In the genomic region with DNA sequence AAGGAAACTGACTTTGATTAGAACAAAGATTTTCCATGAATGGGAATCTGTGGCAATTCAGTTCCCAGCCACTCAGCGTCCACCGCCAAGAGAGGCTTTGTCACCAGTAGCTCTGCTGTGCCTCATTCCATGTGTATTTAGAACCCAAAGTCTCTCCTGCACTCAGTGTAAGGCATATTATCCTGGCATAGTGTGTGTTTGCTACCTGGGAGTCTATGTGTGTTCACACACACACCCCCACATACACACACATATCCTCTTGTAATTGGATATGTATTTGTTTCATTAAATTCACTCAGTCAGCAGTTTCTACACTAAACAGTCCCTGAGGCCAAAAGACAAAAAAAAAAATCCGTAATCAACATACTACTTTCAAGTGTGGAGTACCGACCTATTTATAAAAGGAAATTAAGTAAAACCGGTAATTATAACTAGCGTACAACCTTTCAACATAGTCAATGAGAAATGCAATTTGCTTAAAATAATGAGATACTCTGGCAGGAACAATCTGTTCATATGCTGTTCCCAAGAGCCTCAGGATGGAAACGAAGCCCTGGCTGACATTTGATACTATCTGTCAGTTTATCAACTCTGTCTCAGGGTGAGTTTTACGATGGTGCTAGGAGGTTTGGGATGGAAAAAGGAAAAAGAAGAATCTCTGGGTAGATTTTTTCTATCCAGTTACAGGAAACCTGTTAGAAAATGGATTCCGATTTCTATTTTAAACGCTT, we compare ENCODE assay signal across 2 cellular contexts.
TF ChIP-seq lines count a peak whose summit lies in the region.

No MANE protein-coding gene starts in this region.

TF ChIP-seq in HepG2, 621 proteins besides CTCF, POLR2A, EP300 and RAD21:
- TF ChIP-seq, protein P1, sequence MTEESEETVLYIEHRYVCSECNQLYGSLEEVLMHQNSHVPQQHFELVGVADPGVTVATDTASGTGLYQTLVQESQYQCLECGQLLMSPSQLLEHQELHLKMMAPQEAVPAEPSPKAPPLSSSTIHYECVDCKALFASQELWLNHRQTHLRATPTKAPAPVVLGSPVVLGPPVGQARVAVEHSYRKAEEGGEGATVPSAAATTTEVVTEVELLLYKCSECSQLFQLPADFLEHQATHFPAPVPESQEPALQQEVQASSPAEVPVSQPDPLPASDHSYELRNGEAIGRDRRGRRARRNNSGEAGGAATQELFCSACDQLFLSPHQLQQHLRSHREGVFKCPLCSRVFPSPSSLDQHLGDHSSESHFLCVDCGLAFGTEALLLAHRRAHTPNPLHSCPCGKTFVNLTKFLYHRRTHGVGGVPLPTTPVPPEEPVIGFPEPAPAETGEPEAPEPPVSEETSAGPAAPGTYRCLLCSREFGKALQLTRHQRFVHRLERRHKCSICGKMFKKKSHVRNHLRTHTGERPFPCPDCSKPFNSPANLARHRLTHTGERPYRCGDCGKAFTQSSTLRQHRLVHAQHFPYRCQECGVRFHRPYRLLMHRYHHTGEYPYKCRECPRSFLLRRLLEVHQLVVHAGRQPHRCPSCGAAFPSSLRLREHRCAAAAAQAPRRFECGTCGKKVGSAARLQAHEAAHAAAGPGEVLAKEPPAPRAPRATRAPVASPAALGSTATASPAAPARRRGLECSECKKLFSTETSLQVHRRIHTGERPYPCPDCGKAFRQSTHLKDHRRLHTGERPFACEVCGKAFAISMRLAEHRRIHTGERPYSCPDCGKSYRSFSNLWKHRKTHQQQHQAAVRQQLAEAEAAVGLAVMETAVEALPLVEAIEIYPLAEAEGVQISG (CRISPR knock-in tag; IDR thresholded peaks at IDR 0.05): no peak
- TF ChIP-seq MAFF (IDR thresholded peaks at IDR 0.05; ENCODE audit: low read depth, low read length) (peak; percentile 85), MAFK (conservative IDR thresholded peaks at IDR 0.05 in 1 of 2, IDR thresholded peaks at IDR 0.05 in 1 of 2; ENCODE audit: low read length in 2 of 2) (peak; percentile 78 to 91)
TF ChIP-seq in HepG2: peak in this region for 2.

TF ChIP-seq in neural cell, 6 proteins besides CTCF, POLR2A, EP300 and RAD21 (continued from another document):
- TF ChIP-seq MXI1 (conservative IDR thresholded peaks at IDR 0.05; ENCODE audit: poor library complexity, severe bottlenecking): no peak
- TF ChIP-seq POLR2AphosphoS5 (IDR thresholded peaks at IDR 0.05): no peak
- TF ChIP-seq SMC3 (conservative IDR thresholded peaks at IDR 0.05; ENCODE audit: poor library complexity): no peak
- TF ChIP-seq TAF1 (IDR thresholded peaks at IDR 0.05; ENCODE audit: low read depth): no peak
- no peak for TF ChIP-seq REST (IDR thresholded peaks at IDR 0.05; ENCODE audit: borderline replicate concordance)
